In genomic region chr12:55972045-55972843, GRCh38 we compare ENCODE assay signal across 8 cellular contexts. TPM values are rescaled to one million over a fixed set of nuclear protein-coding genes. Genes with fewer than 3 reads are reported as not detected.
A peak's percentile ranks its signal among the peaks of the same experiment; 100 is the strongest.
DNase-seq lines count a peak whose midpoint lies in the region; ATAC-seq, FAIRE-seq and TF ChIP-seq lines count a peak whose summit lies in the region.

No MANE protein-coding gene starts in this region.

- no peaks in the 10 kb centered on the region for H3K9me3 Mint-ChIP-seq in activated CD8-positive, alpha-beta memory T cell treated with anti-CD3 and anti-CD28 coated beads, Interleukin-2, amount 10 ng/mL, durations not matched to agents 7 days and 5 days (ENCODE audit: low read depth)
- H3K9me3 Mint-ChIP-seq in WTC11 = no peaks in the 10 kb centered on the region

- no peak overlapping the region for H3K4me3 Mint-ChIP-seq in activated CD8-positive, alpha-beta memory T cell treated with anti-CD3 and anti-CD28 coated beads, Interleukin-2, amount 10 ng/mL, durations not matched to agents 7 days and 5 days
- no peak overlapping the region for H3K4me3 Mint-ChIP-seq in WTC11

- no peaks in the 10 kb centered on the region for H3K27me3 Mint-ChIP-seq in activated CD8-positive, alpha-beta memory T cell treated with anti-CD3 and anti-CD28 coated beads, Interleukin-2, amount 10 ng/mL, durations not matched to agents 7 days and 5 days
- no peaks in the 10 kb centered on the region for H3K27me3 Mint-ChIP-seq in WTC11 (ENCODE audit: low read depth)

- no peak for DNase-seq in activated CD8-positive, alpha-beta memory T cell treated with anti-CD3 and anti-CD28 coated beads, Interleukin-2, amount 10 ng/mL, durations not matched to agents 7 days and 5 days
- no peak for DNase-seq in activated CD8-positive, alpha-beta memory T cell treated with anti-CD3 and anti-CD28 coated beads, Interleukin-2, amount 50 U/mL, for 4 hours
- no peak for DNase-seq in WTC11 (ENCODE audit: low spot score)
- DNase-seq in tibial artery = no peak
- no peak for DNase-seq in GM19239 (ENCODE audit: insufficient read length, low spot score)
- no peak for DNase-seq in HuH-7.5 (ENCODE audit: low spot score)

- CTCF ChIA-PET in activated CD8-positive, alpha-beta memory T cell treated with anti-CD3 and anti-CD28 coated beads, Interleukin-2, amount 10 ng/mL, durations not matched to agents 7 days and 5 days (lab: Charles Lee) = interaction anchor here (0.7 kb wide), 1 partner anchor 147 kb away, joined by 4 read pairs; no protein-coding TSS in a partner anchor
- CTCF ChIA-PET in WTC11 (lab: Charles Lee) = interaction anchor here (0.6 kb wide), 1 partner anchor 75 kb away, joined by 3 read pairs; no protein-coding TSS in a partner anchor

- FAIRE-seq in GM19239 (lab: Jason Lieb, UNC) = no peak

- peak overlapping the region; percentile 76; the same call in 1 of the 2 replicates for H3K9ac ChIP-seq in iPS-20b (ENCODE audit: low read depth, low read length)

- H3K4me1 ChIP-seq in iPS-20b (ENCODE audit: insufficient read depth, low read length) (peaks cover 10% of the 10 kb centered on the region; the same call in 1 of the 2 replicates), tibial artery (peaks cover 0 to 49% (median 35%) of the 10 kb centered on the region in 4 donors)

- peaks cover 29% of the 10 kb centered on the region for H3K36me3 Mint-ChIP-seq in activated CD8-positive, alpha-beta memory T cell treated with anti-CD3 and anti-CD28 coated beads, Interleukin-2, amount 10 ng/mL, durations not matched to agents 7 days and 5 days
- H3K36me3 Mint-ChIP-seq in WTC11 = peaks cover 31% of the 10 kb centered on the region

- H3K27me3 ChIP-seq in iPS-20b (ENCODE audit: insufficient read depth, low read length) (no peaks in the 10 kb centered on the region), tibial artery (no peaks in the 10 kb centered on the region)

- intact Hi-C loops in tibial artery (cut with DNase I; ENCODE audit: low total_unique reads) = no loop called here

- H3K9me3 ChIP-seq in iPS-20b (ENCODE audit: insufficient read depth, low read depth, low read length) (no peaks in the 10 kb centered on the region), tibial artery (no peaks in the 10 kb centered on the region)

- H3K36me3 ChIP-seq in iPS-20b (ENCODE audit: insufficient read depth, low read depth, low read length) = peaks cover 52% of the 10 kb centered on the region
- H3K36me3 ChIP-seq in tibial artery = peaks cover 0 to 23% (median 4%) of the 10 kb centered on the region in 3 donors

- H3K27ac ChIP-seq in iPS-20b (ENCODE audit: low read length) (no peak overlapping the region), tibial artery (peak overlapping the region; percentile 82 to 90)

- no peak for TF ChIP-seq CTCF in WTC11 (IDR thresholded peaks at IDR 0.05)
- no peak for TF ChIP-seq CTCF in tibial artery (IDR thresholded peaks at IDR 0.05)

- peak overlapping the region; percentile 43 for H3K27ac Mint-ChIP-seq in activated CD8-positive, alpha-beta memory T cell treated with anti-CD3 and anti-CD28 coated beads, Interleukin-2, amount 10 ng/mL, durations not matched to agents 7 days and 5 days
- peak overlapping the region; percentile 92 for H3K27ac Mint-ChIP-seq in WTC11

- H3K4me3 ChIP-seq in iPS-20b (ENCODE audit: low read length) = peak overlapping the region; percentile 69
- H3K4me3 ChIP-seq in tibial artery = peak overlapping the region; percentile 65 to 100

- POLR2A ChIA-PET in WTC11 (lab: Charles Lee) = no interaction called here

- ATAC-seq in activated CD8-positive, alpha-beta memory T cell treated with anti-CD3 and anti-CD28 coated beads, Interleukin-2, amount 10 ng/mL, durations not matched to agents 7 days and 5 days = no peak
- ATAC-seq in WTC11 (no peak), GM21576 (IDR thresholded peaks at IDR 0.05; ENCODE audit: unreplicated experiment) (no peak)

- H3K4me1 Mint-ChIP-seq in activated CD8-positive, alpha-beta memory T cell treated with anti-CD3 and anti-CD28 coated beads, Interleukin-2, amount 10 ng/mL, durations not matched to agents 7 days and 5 days = peaks cover 41% of the 10 kb centered on the region
- H3K4me1 Mint-ChIP-seq in WTC11 = peaks cover 10% of the 10 kb centered on the region

TF ChIP-seq in WTC11, 78 proteins besides CTCF, POLR2A, EP300 and RAD21:
- no peak for TF ChIP-seq GRHL2 (CRISPR knock-in tag; IDR thresholded peaks at IDR 0.05; ENCODE audit: insufficient replicate concordance, severe bottlenecking)
- no peak for TF ChIP-seq ZNF219 (CRISPR knock-in tag; IDR thresholded peaks at IDR 0.05; ENCODE audit: borderline replicate concordance)
- no peak for TF ChIP-seq ZNF121 (CRISPR knock-in tag; IDR thresholded peaks at IDR 0.05)
- TF ChIP-seq ELF4 (CRISPR knock-in tag; IDR thresholded peaks at IDR 0.05; ENCODE audit: low read depth) = no peak
- TF ChIP-seq, protein P1, sequence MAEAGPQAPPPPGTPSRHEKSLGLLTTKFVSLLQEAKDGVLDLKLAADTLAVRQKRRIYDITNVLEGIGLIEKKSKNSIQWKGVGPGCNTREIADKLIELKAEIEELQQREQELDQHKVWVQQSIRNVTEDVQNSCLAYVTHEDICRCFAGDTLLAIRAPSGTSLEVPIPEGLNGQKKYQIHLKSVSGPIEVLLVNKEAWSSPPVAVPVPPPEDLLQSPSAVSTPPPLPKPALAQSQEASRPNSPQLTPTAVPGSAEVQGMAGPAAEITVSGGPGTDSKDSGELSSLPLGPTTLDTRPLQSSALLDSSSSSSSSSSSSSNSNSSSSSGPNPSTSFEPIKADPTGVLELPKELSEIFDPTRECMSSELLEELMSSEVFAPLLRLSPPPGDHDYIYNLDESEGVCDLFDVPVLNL (CRISPR knock-in tag; IDR thresholded peaks at IDR 0.05; ENCODE audit: borderline replicate concordance, low read depth) = no peak
- TF ChIP-seq ZNF512 (CRISPR knock-in tag; IDR thresholded peaks at IDR 0.05; ENCODE audit: borderline replicate concordance) = no peak
- TF ChIP-seq GABPB1 (CRISPR knock-in tag; IDR thresholded peaks at IDR 0.05) = no peak
- no peak for TF ChIP-seq TP53 (CRISPR knock-in tag; IDR thresholded peaks at IDR 0.05)
- TF ChIP-seq, protein P2, sequence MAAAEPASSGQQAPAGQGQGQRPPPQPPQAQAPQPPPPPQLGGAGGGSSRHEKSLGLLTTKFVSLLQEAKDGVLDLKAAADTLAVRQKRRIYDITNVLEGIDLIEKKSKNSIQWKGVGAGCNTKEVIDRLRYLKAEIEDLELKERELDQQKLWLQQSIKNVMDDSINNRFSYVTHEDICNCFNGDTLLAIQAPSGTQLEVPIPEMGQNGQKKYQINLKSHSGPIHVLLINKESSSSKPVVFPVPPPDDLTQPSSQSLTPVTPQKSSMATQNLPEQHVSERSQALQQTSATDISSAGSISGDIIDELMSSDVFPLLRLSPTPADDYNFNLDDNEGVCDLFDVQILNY (CRISPR knock-in tag; IDR thresholded peaks at IDR 0.05) = no peak
- TF ChIP-seq NFE2L1 (CRISPR knock-in tag; IDR thresholded peaks at IDR 0.05) = no peak
- TF ChIP-seq NR2C2 (CRISPR knock-in tag; IDR thresholded peaks at IDR 0.05) = no peak
- no peak for TF ChIP-seq IRF2 (CRISPR knock-in tag; IDR thresholded peaks at IDR 0.05; ENCODE audit: borderline replicate concordance, low read depth)
- TF ChIP-seq, protein P3, sequence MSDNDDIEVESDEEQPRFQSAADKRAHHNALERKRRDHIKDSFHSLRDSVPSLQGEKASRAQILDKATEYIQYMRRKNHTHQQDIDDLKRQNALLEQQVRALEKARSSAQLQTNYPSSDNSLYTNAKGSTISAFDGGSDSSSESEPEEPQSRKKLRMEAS (CRISPR knock-in tag; IDR thresholded peaks at IDR 0.05) = no peak
- no peak for TF ChIP-seq ZNF317 (CRISPR knock-in tag; IDR thresholded peaks at IDR 0.05; ENCODE audit: borderline replicate concordance, low read depth)
TF ChIP-seq in WTC11: peak in this region for 0.

RNA-seq across cellular contexts. Expression of gene RAB5B, which starts 1.6 kb away (rescaled TPM):
- total RNA-seq in activated CD8-positive, alpha-beta memory T cell treated with anti-CD3 and anti-CD28 coated beads, Interleukin-2, amount 10 ng/mL, durations not matched to agents 7 days and 5 days = 10 to 100 TPM; 46.4 to 55.6 TPM
- total RNA-seq in WTC11 (2021) = 55.0 to 65.8 TPM (median 64.3 TPM) in 3 replicates

RNA-seq across cellular contexts. Expression of gene CDK2, which starts 5.6 kb away (rescaled TPM):
- total RNA-seq in activated CD8-positive, alpha-beta memory T cell treated with anti-CD3 and anti-CD28 coated beads, Interleukin-2, amount 10 ng/mL, durations not matched to agents 7 days and 5 days = 100 to 1,000 TPM; 146 to 158 TPM
- total RNA-seq in WTC11 (2021) = 37.6 to 44.1 TPM (median 43.1 TPM) in 3 replicates

RNA-seq across cellular contexts. Expression of gene PMEL, which starts 6.4 kb away (rescaled TPM):
- total RNA-seq in activated CD8-positive, alpha-beta memory T cell treated with anti-CD3 and anti-CD28 coated beads, Interleukin-2, amount 10 ng/mL, durations not matched to agents 7 days and 5 days = under 1 TPM; 0.23 to 0.37 TPM
- 72.2 to 86.5 TPM (median 79.3 TPM) in 3 replicates for total RNA-seq in WTC11 (2021)

RNA-seq across cellular contexts. Expression of gene SUOX, which starts 24.8 kb away (rescaled TPM):
- total RNA-seq in activated CD8-positive, alpha-beta memory T cell treated with anti-CD3 and anti-CD28 coated beads, Interleukin-2, amount 10 ng/mL, durations not matched to agents 7 days and 5 days = 10 to 100 TPM in 1 of 2 experiments, 1 to 10 TPM in 1; 2.5 to 14.6 TPM
- 20.3 to 23.2 TPM (median 23.2 TPM) in 3 replicates for total RNA-seq in WTC11 (2021)

RNA-seq across cellular contexts. Expression of gene DGKA, which starts 41.3 kb away (rescaled TPM):
- 100 to 1,000 TPM; 301 to 312 TPM for total RNA-seq in activated CD8-positive, alpha-beta memory T cell treated with anti-CD3 and anti-CD28 coated beads, Interleukin-2, amount 10 ng/mL, durations not matched to agents 7 days and 5 days
- total RNA-seq in WTC11 (2021) = 19.8 to 25.5 TPM (median 23.6 TPM) in 3 replicates

Comparison
In these comparisons a context has a peak if more than half of its experiments do, and no peak if none do; other contexts are left out.
1. RNA of gene PMEL, which starts 6.4 kb away (total RNA-seq): 72.2 to 86.5 TPM in WTC11; 0.23 to 0.37 TPM in activated CD8-positive, alpha-beta memory T cell treated with anti-CD3 and anti-CD28 coated beads, Interleukin-2, amount 10 ng/mL, durations not matched to agents 7 days and 5 days; every median in the first group is over 10 times any median in the second.